Comparison of ENCODE assay signal across 8 cellular contexts in genomic region chr6:83193747-83194582, GRCh38.
DNase-seq lines count a peak whose midpoint lies in the region; ATAC-seq and TF ChIP-seq lines count a peak whose summit lies in the region.

No MANE protein-coding gene starts in this region.

- no peaks in the 10 kb centered on the region for H3K27me3 ChIP-seq in SU-DHL-6 (ENCODE audit: low read length)

- H3K9me2 ChIP-seq in SU-DHL-6 (replicated peaks; ENCODE audit: insufficient read depth, low read length) = no peaks in the 10 kb centered on the region

- in situ Hi-C loops in T47D (cut with HindIII; ENCODE audit: low pct_unique_long_range_greater_than_20kb, low sequenced_read_pairs) = no loop called here

- peak overlapping the region; percentile 78 for H2AFZ ChIP-seq in SU-DHL-6 (ENCODE audit: low read depth, low read length, severe bottlenecking)

- peaks cover 3% of the 10 kb centered on the region; the same call in 1 of the 2 replicates for H3K36me3 ChIP-seq in SU-DHL-6 (ENCODE audit: low read length)

- peaks cover 5% of the 10 kb centered on the region; the same call in 1 of the 2 replicates for H3F3A ChIP-seq in SU-DHL-6 (ENCODE audit: insufficient read depth)

- no peaks in the 10 kb centered on the region for H3K9me3 ChIP-seq in SU-DHL-6 (ENCODE audit: insufficient read depth, low read length)

- DNase-seq in COR-L47 (lab: John Stamatoyannopoulos, UW) = peak; percentile 61
- DNase-seq in HPDE6-E6E7 (ENCODE audit: extremely low spot score) = peak; percentile 17
- peak; percentile 38 to 56 for DNase-seq in T47D (ENCODE audit: low read depth in 1 of 2, low spot score in 1 of 2)
- DNase-seq in iPS-NIHi11 (ENCODE audit: low spot score) = peak; percentile 87
- no peak for DNase-seq in skeletal muscle cell (ENCODE audit: low read depth)

- peak overlapping the region; percentile 95 for H3K4me2 ChIP-seq in SU-DHL-6 (ENCODE audit: low read depth, low read length, poor library complexity, severe bottlenecking)

- H3K27ac ChIP-seq in SU-DHL-6 (ENCODE audit: low read depth, low read length) = no peak overlapping the region

- ATAC-seq in GM19455 (IDR thresholded peaks at IDR 0.05; ENCODE audit: unreplicated experiment) (peak; percentile 37), HG03565 (IDR thresholded peaks at IDR 0.05; ENCODE audit: unreplicated experiment) (no peak)

- peak overlapping the region; percentile 89 for H3K4me3 ChIP-seq in SU-DHL-6 (ENCODE audit: insufficient read depth, low read length, poor library complexity, severe bottlenecking)
- H3K4me3 ChIP-seq in skeletal muscle cell (ENCODE audit: low read depth, low read length) = peak overlapping the region; percentile 85

- no peak for TF ChIP-seq CTCF in SU-DHL-6 (IDR thresholded peaks at IDR 0.05; ENCODE audit: insufficient read depth, low read length, poor library complexity, severe bottlenecking)

- H4K20me1 ChIP-seq in SU-DHL-6 (ENCODE audit: low read depth, low read length) = no peaks in the 10 kb centered on the region

- H3K9ac ChIP-seq in SU-DHL-6 (ENCODE audit: low read length) = peak overlapping the region; percentile 88

- peaks cover 9% of the 10 kb centered on the region for H3K79me2 ChIP-seq in SU-DHL-6 (ENCODE audit: insufficient read depth, low read length)
